In genomic region chr13:107587681-107588080, GRCh38 we compare ENCODE assay signal across 34 cellular contexts.
"Had no signal": no experiment of that assay in that cellular context is flagged by ENCODE, and none has a peak within 500 bp of the region (broad histone marks: within the 10 kb centered on the region; RNA-seq: fewer than 3 reads in every experiment).

No MANE protein-coding gene starts in this region.

- H3K9me3 ChIP-seq: ascending aorta had no signal

- DNase-seq: activated CD4-positive, alpha-beta memory T cell treated with anti-CD3 and anti-CD28 coated beads, Interleukin-2, amount 10 ng/mL, durations not matched to agents 7 days and 5 days; activated CD4-positive, alpha-beta T cell treated with anti-CD3 and anti-CD28 coated beads for 1 hour; activated CD4-positive, alpha-beta T cell treated with anti-CD3 and anti-CD28 coated beads for 36 hours; activated CD4-positive, alpha-beta T cell treated with anti-CD3 and anti-CD28 coated beads for 48 hours; activated CD4-positive, alpha-beta T cell treated with anti-CD3 and anti-CD28 coated beads, Interleukin-2, amount 10 ng/mL, durations not matched to agents 7 days and 5 days; activated CD4-positive, alpha-beta T cell treated with anti-CD3 and anti-CD28 coated beads, Interleukin-2, amount 50 U/mL, for 48 hours; activated CD4-positive, CD25-positive, alpha-beta regulatory T cell; activated CD8-positive, alpha-beta memory T cell treated with anti-CD3 and anti-CD28 coated beads for 24 hours; activated CD8-positive, alpha-beta memory T cell treated with anti-CD3 and anti-CD28 coated beads, Interleukin-2, amount 10 ng/mL, durations not matched to agents 7 days and 5 days; activated CD8-positive, alpha-beta memory T cell treated with anti-CD3 and anti-CD28 coated beads, Interleukin-2, amount 50 U/mL, for 48 hours; activated CD8-positive, alpha-beta T cell treated with anti-CD3 and anti-CD28 coated beads, Interleukin-2, amount 10 ng/mL, durations not matched to agents 7 days and 5 days; activated effector memory CD4-positive, alpha-beta T cell treated with Interleukin-2 at 50 U/mL for 16 hours; activated gamma-delta T cell; activated naive CD4-positive, alpha-beta T cell treated with anti-CD3 and anti-CD28 coated beads, Interleukin-2, amount 10 ng/mL, durations not matched to agents 7 days and 5 days; activated naive CD4-positive, alpha-beta T cell treated with Interleukin-2 at 50 U/mL for 16 hours; activated naive CD8-positive, alpha-beta T cell treated with anti-CD3 and anti-CD28 coated beads, Interleukin-2, amount 10 ng/mL, durations not matched to agents 7 days and 5 days; activated naive CD8-positive, alpha-beta T cell treated with anti-CD3 and anti-CD28 coated beads, Interleukin-2, amount 50 U/mL, for 24 hours; activated T-cell treated with anti-CD3 and anti-CD28 coated beads, Interleukin-2, amount 50 U/mL, for 24 hours; activated T-cell treated with anti-CD3 and anti-CD28 coated beads, Interleukin-2, amount 50 U/mL, for 48 hours; amygdala; anterior cingulate cortex; T-helper 1 cell; T-helper 2 cell; T-helper 9 cell had no signal

- H3K27ac Mint-ChIP-seq: activated CD4-positive, alpha-beta memory T cell treated with anti-CD3 and anti-CD28 coated beads, Interleukin-2, amount 10 ng/mL, durations not matched to agents 7 days and 5 days; activated CD4-positive, alpha-beta T cell treated with anti-CD3 and anti-CD28 coated beads for 36 hours; activated CD4-positive, alpha-beta T cell treated with anti-CD3 and anti-CD28 coated beads, Interleukin-2, amount 10 ng/mL, durations not matched to agents 7 days and 5 days; activated CD8-positive, alpha-beta memory T cell treated with anti-CD3 and anti-CD28 coated beads, Interleukin-2, amount 10 ng/mL, durations not matched to agents 7 days and 5 days; activated CD8-positive, alpha-beta T cell treated with anti-CD3 and anti-CD28 coated beads, Interleukin-2, amount 10 ng/mL, durations not matched to agents 7 days and 5 days; activated naive CD4-positive, alpha-beta T cell treated with anti-CD3 and anti-CD28 coated beads, Interleukin-2, amount 10 ng/mL, durations not matched to agents 7 days and 5 days; activated naive CD4-positive, alpha-beta T cell treated with anti-CD3 and anti-CD28 coated beads, Interleukin-2, amount 50 U/mL, for 24 hours; activated naive CD8-positive, alpha-beta T cell; activated naive CD8-positive, alpha-beta T cell treated with anti-CD3 and anti-CD28 coated beads, Interleukin-2, amount 10 ng/mL, durations not matched to agents 7 days and 5 days; activated naive CD8-positive, alpha-beta T cell treated with anti-CD3 and anti-CD28 coated beads, Interleukin-2, amount 50 U/mL, for 24 hours; activated T-cell treated with anti-CD3 and anti-CD28 coated beads, Interleukin-2, amount 50 U/mL, for 24 hours; activated T-helper 2 cell treated with anti-CD3 and anti-CD28 coated beads, Interferon-gamma antibody, Interleukin-2, Interleukin-4, amounts not matched to agents 10 μg/mL and 5 μg/mL and 100 μg/mL, durations not matched to agents 14 hours and 24 hours and 36 hours; brain; T-helper 1 cell treated with Interleukin-12 subunit alpha and Interleukin-12 subunit beta and Interleukin-4 antibody, amounts not matched to agents 30 μg/mL and 1 μg/mL, for 36 hours; T-helper 2 cell treated with Interferon-gamma antibody and Interleukin-4, amounts not matched to agents 5 μg/mL and 100 μg/mL, for 36 hours had no signal

- H3K4me1 ChIP-seq: ascending aorta had no signal

- H3K9me3 Mint-ChIP-seq: activated CD4-positive, alpha-beta memory T cell treated with anti-CD3 and anti-CD28 coated beads, Interleukin-2, amount 10 ng/mL, durations not matched to agents 7 days and 5 days; activated CD4-positive, alpha-beta T cell treated with anti-CD3 and anti-CD28 coated beads, Interleukin-2, amount 10 ng/mL, durations not matched to agents 7 days and 5 days; activated naive CD4-positive, alpha-beta T cell treated with anti-CD3 and anti-CD28 coated beads, Interleukin-2, amount 50 U/mL, for 24 hours; activated naive CD8-positive, alpha-beta T cell treated with anti-CD3 and anti-CD28 coated beads, Interleukin-2, amount 10 ng/mL, durations not matched to agents 7 days and 5 days; brain; T-helper 1 cell treated with Interleukin-12 subunit alpha and Interleukin-12 subunit beta and Interleukin-4 antibody, amounts not matched to agents 30 μg/mL and 1 μg/mL, for 36 hours had no signal

- H3K4me3 ChIP-seq: ascending aorta, cardiac muscle cell had no signal

- H3K27me3 ChIP-seq: ascending aorta, cardiac muscle cell had no signal

- H3K27me3 Mint-ChIP-seq: activated CD4-positive, alpha-beta memory T cell treated with anti-CD3 and anti-CD28 coated beads, Interleukin-2, amount 10 ng/mL, durations not matched to agents 7 days and 5 days; activated CD4-positive, alpha-beta T cell treated with anti-CD3 and anti-CD28 coated beads for 36 hours; activated CD4-positive, alpha-beta T cell treated with anti-CD3 and anti-CD28 coated beads, Interleukin-2, amount 10 ng/mL, durations not matched to agents 7 days and 5 days; activated CD8-positive, alpha-beta memory T cell treated with anti-CD3 and anti-CD28 coated beads, Interleukin-2, amount 10 ng/mL, durations not matched to agents 7 days and 5 days; activated naive CD4-positive, alpha-beta T cell treated with anti-CD3 and anti-CD28 coated beads, Interleukin-2, amount 10 ng/mL, durations not matched to agents 7 days and 5 days; activated naive CD4-positive, alpha-beta T cell treated with anti-CD3 and anti-CD28 coated beads, Interleukin-2, amount 50 U/mL, for 24 hours; activated naive CD8-positive, alpha-beta T cell; activated naive CD8-positive, alpha-beta T cell treated with anti-CD3 and anti-CD28 coated beads, Interleukin-2, amount 10 ng/mL, durations not matched to agents 7 days and 5 days; activated naive CD8-positive, alpha-beta T cell treated with anti-CD3 and anti-CD28 coated beads, Interleukin-2, amount 50 U/mL, for 24 hours; activated T-cell treated with anti-CD3 and anti-CD28 coated beads, Interleukin-2, amount 50 U/mL, for 24 hours; brain; central memory CD8-positive, alpha-beta T cell had no signal

- H3K36me3 ChIP-seq: ascending aorta, cardiac muscle cell had no signal

- H3K4me3 Mint-ChIP-seq: activated CD4-positive, alpha-beta memory T cell treated with anti-CD3 and anti-CD28 coated beads, Interleukin-2, amount 10 ng/mL, durations not matched to agents 7 days and 5 days; activated CD4-positive, alpha-beta T cell treated with anti-CD3 and anti-CD28 coated beads for 36 hours; activated CD4-positive, alpha-beta T cell treated with anti-CD3 and anti-CD28 coated beads, Interleukin-2, amount 10 ng/mL, durations not matched to agents 7 days and 5 days; activated CD8-positive, alpha-beta memory T cell treated with anti-CD3 and anti-CD28 coated beads, Interleukin-2, amount 10 ng/mL, durations not matched to agents 7 days and 5 days; activated CD8-positive, alpha-beta T cell treated with anti-CD3 and anti-CD28 coated beads, Interleukin-2, amount 10 ng/mL, durations not matched to agents 7 days and 5 days; activated naive CD4-positive, alpha-beta T cell treated with anti-CD3 and anti-CD28 coated beads, Interleukin-2, amount 10 ng/mL, durations not matched to agents 7 days and 5 days; activated naive CD4-positive, alpha-beta T cell treated with anti-CD3 and anti-CD28 coated beads, Interleukin-2, amount 50 U/mL, for 24 hours; activated naive CD8-positive, alpha-beta T cell; activated naive CD8-positive, alpha-beta T cell treated with anti-CD3 and anti-CD28 coated beads, Interleukin-2, amount 10 ng/mL, durations not matched to agents 7 days and 5 days; activated naive CD8-positive, alpha-beta T cell treated with anti-CD3 and anti-CD28 coated beads, Interleukin-2, amount 50 U/mL, for 24 hours; activated T-cell treated with anti-CD3 and anti-CD28 coated beads, Interleukin-2, amount 50 U/mL, for 24 hours; brain; central memory CD8-positive, alpha-beta T cell; T-helper 1 cell treated with Interleukin-12 subunit alpha and Interleukin-12 subunit beta and Interleukin-4 antibody, amounts not matched to agents 30 μg/mL and 1 μg/mL, for 36 hours; T-helper 2 cell treated with Interferon-gamma antibody and Interleukin-4, amounts not matched to agents 5 μg/mL and 100 μg/mL, for 36 hours had no signal

- H3K36me3 Mint-ChIP-seq: activated CD8-positive, alpha-beta memory T cell treated with anti-CD3 and anti-CD28 coated beads, Interleukin-2, amount 10 ng/mL, durations not matched to agents 7 days and 5 days; activated naive CD4-positive, alpha-beta T cell treated with anti-CD3 and anti-CD28 coated beads, Interleukin-2, amount 10 ng/mL, durations not matched to agents 7 days and 5 days; activated naive CD4-positive, alpha-beta T cell treated with anti-CD3 and anti-CD28 coated beads, Interleukin-2, amount 50 U/mL, for 24 hours; activated naive CD8-positive, alpha-beta T cell; activated naive CD8-positive, alpha-beta T cell treated with anti-CD3 and anti-CD28 coated beads, Interleukin-2, amount 10 ng/mL, durations not matched to agents 7 days and 5 days; brain had no signal

- H3K4me1 Mint-ChIP-seq: activated CD4-positive, alpha-beta memory T cell treated with anti-CD3 and anti-CD28 coated beads, Interleukin-2, amount 10 ng/mL, durations not matched to agents 7 days and 5 days; activated CD4-positive, alpha-beta T cell treated with anti-CD3 and anti-CD28 coated beads for 36 hours; activated CD4-positive, alpha-beta T cell treated with anti-CD3 and anti-CD28 coated beads, Interleukin-2, amount 10 ng/mL, durations not matched to agents 7 days and 5 days; activated CD8-positive, alpha-beta memory T cell treated with anti-CD3 and anti-CD28 coated beads, Interleukin-2, amount 10 ng/mL, durations not matched to agents 7 days and 5 days; activated naive CD4-positive, alpha-beta T cell treated with anti-CD3 and anti-CD28 coated beads, Interleukin-2, amount 10 ng/mL, durations not matched to agents 7 days and 5 days; activated naive CD4-positive, alpha-beta T cell treated with anti-CD3 and anti-CD28 coated beads, Interleukin-2, amount 50 U/mL, for 24 hours; activated naive CD8-positive, alpha-beta T cell treated with anti-CD3 and anti-CD28 coated beads, Interleukin-2, amount 10 ng/mL, durations not matched to agents 7 days and 5 days; activated naive CD8-positive, alpha-beta T cell treated with anti-CD3 and anti-CD28 coated beads, Interleukin-2, amount 50 U/mL, for 24 hours; central memory CD8-positive, alpha-beta T cell had no signal

- ATAC-seq: activated CD4-positive, alpha-beta T cell treated with anti-CD3 and anti-CD28 coated beads for 36 hours; activated CD4-positive, CD25-positive, alpha-beta regulatory T cell treated with anti-CD3 and anti-CD28 coated beads, Interleukin-2, amount 50 U/mL, for 24 hours; activated CD8-positive, alpha-beta memory T cell treated with anti-CD3 and anti-CD28 coated beads, Interleukin-2, amount 10 ng/mL, durations not matched to agents 7 days and 5 days; activated CD8-positive, alpha-beta T cell treated with anti-CD3 and anti-CD28 coated beads, Interleukin-2, amount 10 ng/mL, durations not matched to agents 7 days and 5 days; activated naive CD8-positive, alpha-beta T cell treated with anti-CD3 and anti-CD28 coated beads, Interleukin-2, amount 50 U/mL, for 24 hours had no signal
